In the genomic region with DNA sequence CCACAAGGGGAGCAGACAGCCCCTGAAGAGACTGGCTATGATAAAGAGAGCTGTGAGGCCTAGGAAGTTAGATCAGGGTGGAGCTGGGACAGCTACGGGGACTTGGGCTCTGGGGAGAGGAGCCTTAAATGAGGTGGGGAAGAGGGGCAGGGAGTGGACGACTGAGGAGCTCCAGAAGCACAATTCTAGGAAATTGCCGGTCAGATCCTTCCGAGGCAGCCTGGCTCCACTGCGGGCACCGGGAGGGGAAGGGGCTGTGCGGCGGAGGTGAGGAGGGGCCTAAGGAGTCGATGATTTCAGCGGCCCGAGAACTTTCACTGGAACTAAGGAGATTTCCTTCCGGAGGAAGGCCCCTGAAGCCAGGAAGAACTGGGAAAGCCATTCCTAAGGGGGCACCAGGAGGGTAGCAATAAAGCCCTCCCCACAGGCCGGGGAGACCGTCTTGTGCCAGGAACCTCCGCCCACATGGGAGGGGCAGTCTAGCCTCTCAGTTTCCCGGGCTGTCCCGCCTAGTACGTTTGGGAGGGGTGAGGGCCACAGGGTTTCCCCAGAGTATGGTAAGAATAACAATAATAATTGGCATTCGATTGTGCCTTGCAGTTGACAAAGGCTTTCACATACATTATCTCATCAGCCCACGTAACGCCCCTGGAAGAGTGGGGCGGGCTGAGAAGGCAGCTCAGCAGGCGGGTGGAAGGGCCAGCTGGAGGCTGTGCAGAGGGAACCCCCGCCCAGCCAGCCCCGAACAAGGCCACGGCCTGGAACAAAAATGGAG, we compare ENCODE assay signal across 1 cellular context.
TF ChIP-seq lines count a peak whose summit lies in the region.

No MANE protein-coding gene starts in this region.

TF ChIP-seq in GM12878, 131 proteins besides CTCF, POLR2A, EP300 and RAD21:
- TF ChIP-seq TCF7 (IDR thresholded peaks at IDR 0.05; ENCODE audit: borderline replicate concordance) = no peak
- no peak for TF ChIP-seq RFX5 (IDR thresholded peaks at IDR 0.05; ENCODE audit: low read depth, low read length)
- no peak for TF ChIP-seq TARDBP (IDR thresholded peaks at IDR 0.05; ENCODE audit: borderline replicate concordance)
- TF ChIP-seq BMI1 (IDR thresholded peaks at IDR 0.05; ENCODE audit: borderline replicate concordance) = no peak
- TF ChIP-seq ZNF274 (IDR thresholded peaks at IDR 0.05; ENCODE audit: insufficient read depth, insufficient read length) = no peak
- no peak for TF ChIP-seq ZNF622 (IDR thresholded peaks at IDR 0.05)
- TF ChIP-seq ZSCAN29 (IDR thresholded peaks at IDR 0.05) = no peak
- TF ChIP-seq RUNX3 (IDR thresholded peaks at IDR 0.05; ENCODE audit: low read length) = no peak
- TF ChIP-seq POLR2AphosphoS5 (IDR thresholded peaks at IDR 0.05; ENCODE audit: low read length) = no peak
- TF ChIP-seq, protein P1, sequence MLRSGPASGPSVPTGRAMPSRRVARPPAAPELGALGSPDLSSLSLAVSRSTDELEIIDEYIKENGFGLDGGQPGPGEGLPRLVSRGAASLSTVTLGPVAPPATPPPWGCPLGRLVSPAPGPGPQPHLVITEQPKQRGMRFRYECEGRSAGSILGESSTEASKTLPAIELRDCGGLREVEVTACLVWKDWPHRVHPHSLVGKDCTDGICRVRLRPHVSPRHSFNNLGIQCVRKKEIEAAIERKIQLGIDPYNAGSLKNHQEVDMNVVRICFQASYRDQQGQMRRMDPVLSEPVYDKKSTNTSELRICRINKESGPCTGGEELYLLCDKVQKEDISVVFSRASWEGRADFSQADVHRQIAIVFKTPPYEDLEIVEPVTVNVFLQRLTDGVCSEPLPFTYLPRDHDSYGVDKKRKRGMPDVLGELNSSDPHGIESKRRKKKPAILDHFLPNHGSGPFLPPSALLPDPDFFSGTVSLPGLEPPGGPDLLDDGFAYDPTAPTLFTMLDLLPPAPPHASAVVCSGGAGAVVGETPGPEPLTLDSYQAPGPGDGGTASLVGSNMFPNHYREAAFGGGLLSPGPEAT (IDR thresholded peaks at IDR 0.05; ENCODE audit: low read depth) = no peak
- TF ChIP-seq, protein P2, sequence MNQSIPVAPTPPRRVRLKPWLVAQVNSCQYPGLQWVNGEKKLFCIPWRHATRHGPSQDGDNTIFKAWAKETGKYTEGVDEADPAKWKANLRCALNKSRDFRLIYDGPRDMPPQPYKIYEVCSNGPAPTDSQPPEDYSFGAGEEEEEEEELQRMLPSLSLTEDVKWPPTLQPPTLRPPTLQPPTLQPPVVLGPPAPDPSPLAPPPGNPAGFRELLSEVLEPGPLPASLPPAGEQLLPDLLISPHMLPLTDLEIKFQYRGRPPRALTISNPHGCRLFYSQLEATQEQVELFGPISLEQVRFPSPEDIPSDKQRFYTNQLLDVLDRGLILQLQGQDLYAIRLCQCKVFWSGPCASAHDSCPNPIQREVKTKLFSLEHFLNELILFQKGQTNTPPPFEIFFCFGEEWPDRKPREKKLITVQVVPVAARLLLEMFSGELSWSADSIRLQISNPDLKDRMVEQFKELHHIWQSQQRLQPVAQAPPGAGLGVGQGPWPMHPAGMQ (IDR thresholded peaks at IDR 0.05; ENCODE audit: borderline replicate concordance) = no peak
- TF ChIP-seq SMAD1 (IDR thresholded peaks at IDR 0.05; ENCODE audit: low read depth, partially characterized antibody) = no peak
- TF ChIP-seq IKZF2 (IDR thresholded peaks at IDR 0.05) = no peak
- no peak for TF ChIP-seq MTA2 (IDR thresholded peaks at IDR 0.05; ENCODE audit: low read depth)
- no peak for TF ChIP-seq NFIC (IDR thresholded peaks at IDR 0.05; ENCODE audit: low read depth, low read length)
- TF ChIP-seq CHD4 (IDR thresholded peaks at IDR 0.05) = no peak
- no peak for TF ChIP-seq ETV6 (conservative IDR thresholded peaks at IDR 0.05 in 1 of 2, IDR thresholded peaks at IDR 0.05 in 1 of 2; ENCODE audit: borderline replicate concordance in 1 of 2, low read depth in 1 of 2)
- no peak for TF ChIP-seq EED (IDR thresholded peaks at IDR 0.05; ENCODE audit: low read depth)
- TF ChIP-seq PAX8 (IDR thresholded peaks at IDR 0.05) = no peak
- TF ChIP-seq, protein P3, sequence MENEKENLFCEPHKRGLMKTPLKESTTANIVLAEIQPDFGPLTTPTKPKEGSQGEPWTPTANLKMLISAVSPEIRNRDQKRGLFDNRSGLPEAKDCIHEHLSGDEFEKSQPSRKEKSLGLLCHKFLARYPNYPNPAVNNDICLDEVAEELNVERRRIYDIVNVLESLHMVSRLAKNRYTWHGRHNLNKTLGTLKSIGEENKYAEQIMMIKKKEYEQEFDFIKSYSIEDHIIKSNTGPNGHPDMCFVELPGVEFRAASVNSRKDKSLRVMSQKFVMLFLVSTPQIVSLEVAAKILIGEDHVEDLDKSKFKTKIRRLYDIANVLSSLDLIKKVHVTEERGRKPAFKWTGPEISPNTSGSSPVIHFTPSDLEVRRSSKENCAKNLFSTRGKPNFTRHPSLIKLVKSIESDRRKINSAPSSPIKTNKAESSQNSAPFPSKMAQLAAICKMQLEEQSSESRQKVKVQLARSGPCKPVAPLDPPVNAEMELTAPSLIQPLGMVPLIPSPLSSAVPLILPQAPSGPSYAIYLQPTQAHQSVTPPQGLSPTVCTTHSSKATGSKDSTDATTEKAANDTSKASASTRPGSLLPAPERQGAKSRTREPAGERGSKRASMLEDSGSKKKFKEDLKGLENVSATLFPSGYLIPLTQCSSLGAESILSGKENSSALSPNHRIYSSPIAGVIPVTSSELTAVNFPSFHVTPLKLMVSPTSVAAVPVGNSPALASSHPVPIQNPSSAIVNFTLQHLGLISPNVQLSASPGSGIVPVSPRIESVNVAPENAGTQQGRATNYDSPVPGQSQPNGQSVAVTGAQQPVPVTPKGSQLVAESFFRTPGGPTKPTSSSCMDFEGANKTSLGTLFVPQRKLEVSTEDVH (IDR thresholded peaks at IDR 0.05; ENCODE audit: low read depth, partially characterized antibody) = no peak
